Comparison of ENCODE assay signal across 11 cellular contexts in the genomic region with DNA sequence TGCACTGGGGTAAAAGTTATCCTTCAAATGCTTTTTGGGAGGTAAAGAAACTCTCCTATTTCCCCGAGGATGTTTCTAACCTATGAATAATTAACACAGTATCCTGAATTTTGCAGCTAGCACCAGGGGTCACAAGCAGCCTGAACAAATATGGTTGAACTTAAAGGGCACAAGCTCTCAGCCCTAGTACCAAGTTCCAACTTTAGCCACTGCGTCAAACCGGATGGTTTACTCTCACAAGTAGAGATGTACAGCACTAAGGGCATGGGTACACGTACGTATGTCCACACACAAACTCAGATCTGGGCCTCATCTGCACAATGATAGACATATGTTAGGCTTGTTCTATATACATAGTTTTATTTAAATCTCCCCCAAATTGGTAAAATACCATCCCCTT. TPM values are rescaled to one million over a fixed set of nuclear protein-coding genes. Genes with fewer than 3 reads are reported as not detected.
A peak's percentile ranks its signal among the peaks of the same experiment; 100 is the strongest.
DNase-seq lines count a peak whose midpoint lies in the region; ATAC-seq and TF ChIP-seq lines count a peak whose summit lies in the region.
"Had no signal": no experiment of that assay in that cellular context is flagged by ENCODE, and none has a peak within 500 bp of the region (broad histone marks: within the 10 kb centered on the region; RNA-seq: fewer than 3 reads in every experiment).

No MANE protein-coding gene starts in this region.

- H2AFZ ChIP-seq in hepatocyte: no peak overlapping the region

- H4K20me1 ChIP-seq in hepatocyte (ENCODE audit: insufficient read depth, poor library complexity, severe bottlenecking): no peaks in the 10 kb centered on the region

- 69% methylated on average over 5 of the region's 5 CpGs for WGBS in hepatocyte (ENCODE audit: low lambda C conversion rate, missing lambda C conversion rate)
- 69 to 90% methylated on average over 4 to 5 of the region's 5 CpGs for WGBS in transverse colon (ENCODE audit: low coverage in 1 of 2), 2 donors

- no peak for TF ChIP-seq EP300 in transverse colon (IDR thresholded peaks at IDR 0.05; ENCODE audit: low read depth)

- H3K27ac ChIP-seq in VCaP: peak overlapping the region; percentile 18; the same call in 1 of the 2 replicates
- peak overlapping the region; percentile 53 for H3K27ac ChIP-seq in hepatocyte
- H3K27ac ChIP-seq in transverse colon: peak overlapping the region in 3 of 4 donors; percentile 78 to 89 (median 84)
- H3K27ac ChIP-seq: tibial artery had no signal

- peak overlapping the region; percentile 87 for H3K4me3 Mint-ChIP-seq in activated T-cell treated with anti-CD3 and anti-CD28 coated beads, Interleukin-2, amount 50 U/mL, for 24 hours

- no peak for ATAC-seq in HG03135 (IDR thresholded peaks at IDR 0.05; ENCODE audit: unreplicated experiment)

- intact Hi-C loops in transverse colon (cut with DNase I; ENCODE audit: low total_unique reads): no loop called here

- peak overlapping the region; percentile 97 for H3K27ac Mint-ChIP-seq in activated T-cell treated with anti-CD3 and anti-CD28 coated beads, Interleukin-2, amount 50 U/mL, for 24 hours

- in situ Hi-C loops in transverse colon (cut with MboI; ENCODE audit: low pct_ligation_motif_present in 1 of 4, low pct_unique_long_range_greater_than_20kb in 1 of 4, low sequenced_read_pairs in 3 of 4): loop anchor here in 1 of 4 donors (25.0 kb wide), 1 partner anchor 101 kb away; no protein-coding TSS in a partner anchor

- no peak overlapping the region for H3K4me2 ChIP-seq in hepatocyte

- TF ChIP-seq CTCF in VCaP (conservative IDR thresholded peaks at IDR 0.05) (no peak), hepatocyte (IDR thresholded peaks at IDR 0.05; ENCODE audit: poor library complexity) (no peak), transverse colon (IDR thresholded peaks at IDR 0.05) (no peak)

- H3K4me3 ChIP-seq in hepatocyte: no peak overlapping the region
- H3K4me3 ChIP-seq in transverse colon: no peak overlapping the region
- H3K4me3 ChIP-seq: tibial artery had no signal

- peaks cover 43% of the 10 kb centered on the region for H3K79me2 ChIP-seq in hepatocyte

- H3K27me3 ChIP-seq in hepatocyte (no peaks in the 10 kb centered on the region), transverse colon (no peaks in the 10 kb centered on the region)

- no peaks in the 10 kb centered on the region for H3K9me3 Mint-ChIP-seq in activated T-cell treated with anti-CD3 and anti-CD28 coated beads, Interleukin-2, amount 50 U/mL, for 24 hours

- peak; percentile 27 for DNase-seq in activated T-cell treated with anti-CD3 and anti-CD28 coated beads, Interleukin-2, amount 50 U/mL, for 24 hours
- DNase-seq in activated T-cell treated with anti-CD3 and anti-CD28 coated beads for 4 hours: no peak
- DNase-seq in hepatocyte (ENCODE audit: low spot score): no peak
- no peak for DNase-seq in transverse colon
- no peak for DNase-seq in erythroblast (lab: John Stamatoyannopoulos, UW)
- DNase-seq in NK-92 (lab: John Stamatoyannopoulos, UW; ENCODE audit: unreplicated experiment): no peak
- DNase-seq: cerebellar nuclear complex, T1000 had no signal

- no peaks in the 10 kb centered on the region for H3K9me3 ChIP-seq in hepatocyte (ENCODE audit: low read depth)
- no peaks in the 10 kb centered on the region for H3K9me3 ChIP-seq in transverse colon
- H3K9me3 ChIP-seq: tibial artery had no signal

- H3K4me1 Mint-ChIP-seq in activated T-cell treated with anti-CD3 and anti-CD28 coated beads, Interleukin-2, amount 50 U/mL, for 24 hours (ENCODE audit: low read depth): peaks cover 77% of the 10 kb centered on the region

- H3K36me3 ChIP-seq in hepatocyte (replicated peaks; ENCODE audit: insufficient read depth, low read depth): no peaks in the 10 kb centered on the region
- H3K36me3 ChIP-seq in transverse colon: no peaks in the 10 kb centered on the region
- H3K36me3 ChIP-seq: tibial artery had no signal

- H3K4me1 ChIP-seq in hepatocyte (ENCODE audit: insufficient read depth): peaks cover 14% of the 10 kb centered on the region
- H3K4me1 ChIP-seq in transverse colon: peaks cover 0 to 41% (median 18%) of the 10 kb centered on the region in 4 donors

- no peaks in the 10 kb centered on the region for H3K9me2 ChIP-seq in hepatocyte (replicated peaks; ENCODE audit: insufficient read depth)

- H3K36me3 Mint-ChIP-seq in activated T-cell treated with anti-CD3 and anti-CD28 coated beads, Interleukin-2, amount 50 U/mL, for 24 hours (ENCODE audit: low read depth): peaks cover 78% of the 10 kb centered on the region

- H3K27me3 Mint-ChIP-seq in activated T-cell treated with anti-CD3 and anti-CD28 coated beads, Interleukin-2, amount 50 U/mL, for 24 hours: no peaks in the 10 kb centered on the region

- TF ChIP-seq POLR2A in transverse colon (IDR thresholded peaks at IDR 0.05): no peak
- no peak for TF ChIP-seq POLR2A in erythroblast (IDR thresholded peaks at IDR 0.05; ENCODE audit: low read length)

RNA-seq across cellular contexts. Expression of a gene that starts 4.7 kb away (rescaled TPM):
- total RNA-seq in hepatocyte (4.7 and 11.3 TPM in 2 replicates), transverse colon (100 to 1,000 TPM in 1 of 4 donors, 10 to 100 TPM in 3; 29.5 to 171 (median 60.3) TPM)
- polyA plus RNA-seq in hepatocyte: 4.3 and 5.9 TPM in 2 replicates

Comparison
In these comparisons a context has a peak if more than half of its experiments do, and no peak if none do; other contexts are left out.
1. H3K27ac ChIP-seq: peak in every context shown above with its lines; median percentile 84 in transverse colon; 53 in hepatocyte; 18 in VCaP.